In genomic region chr14:52275372-52275771, GRCh38 we compare ENCODE assay signal across 25 cellular contexts. TPM values are rescaled to one million over a fixed set of nuclear protein-coding genes. Genes with fewer than 3 reads are reported as not detected.
DNase-seq lines count a peak whose midpoint lies in the region; ATAC-seq lines count a peak whose summit lies in the region.
"Had no signal": no experiment of that assay in that cellular context is flagged by ENCODE, and none has a peak within 500 bp of the region (broad histone marks: within the 10 kb centered on the region; RNA-seq: fewer than 3 reads in every experiment).

No MANE protein-coding gene starts in this region.

- H3K36me3 Mint-ChIP-seq in activated CD4-positive, alpha-beta T cell treated with anti-CD3 and anti-CD28 coated beads for 36 hours (ENCODE audit: low read depth): no peaks in the 10 kb centered on the region
- H3K36me3 Mint-ChIP-seq in activated CD4-positive, alpha-beta T cell treated with anti-CD3 and anti-CD28 coated beads, Interleukin-2, amount 10 ng/mL, durations not matched to agents 7 days and 5 days (ENCODE audit: low read depth): peaks cover 3% of the 10 kb centered on the region
- peaks cover 0 to 4% of the 10 kb centered on the region in 2 donors for H3K36me3 Mint-ChIP-seq in activated naive CD4-positive, alpha-beta T cell treated with anti-CD3 and anti-CD28 coated beads, Interleukin-2, amount 50 U/mL, for 72 hours
- H3K36me3 Mint-ChIP-seq in activated naive CD4-positive, alpha-beta T cell treated with anti-CD3 and anti-CD28 coated beads for 36 hours (ENCODE audit: low read depth): no peaks in the 10 kb centered on the region
- H3K36me3 Mint-ChIP-seq in immature natural killer cell: peaks cover 32 to 73% (median 59%) of the 10 kb centered on the region in 3 donors

- H3K4me3 Mint-ChIP-seq in activated CD4-positive, alpha-beta T cell treated with anti-CD3 and anti-CD28 coated beads for 36 hours: no peak overlapping the region
- H3K4me3 Mint-ChIP-seq in activated CD4-positive, alpha-beta T cell treated with anti-CD3 and anti-CD28 coated beads, Interleukin-2, amount 10 ng/mL, durations not matched to agents 7 days and 5 days: no peak overlapping the region
- H3K4me3 Mint-ChIP-seq in activated naive CD4-positive, alpha-beta T cell treated with anti-CD3 and anti-CD28 coated beads for 36 hours: no peak overlapping the region
- peak overlapping the region; percentile 4 to 81 (median 54) for H3K4me3 Mint-ChIP-seq in immature natural killer cell
- no peak overlapping the region for H3K4me3 Mint-ChIP-seq in stimulated activated naive CD8-positive, alpha-beta T cell treated with anti-CD3 and anti-CD28 coated beads, Interleukin-15, amount 100 ng/mL, for 72 hours
- H3K4me3 Mint-ChIP-seq: B cell; CD8-positive, alpha-beta T cell had no signal

- H3K27ac Mint-ChIP-seq in activated CD4-positive, alpha-beta T cell treated with anti-CD3 and anti-CD28 coated beads for 36 hours: no peak overlapping the region
- no peak overlapping the region for H3K27ac Mint-ChIP-seq in activated CD4-positive, alpha-beta T cell treated with anti-CD3 and anti-CD28 coated beads, Interleukin-2, amount 10 ng/mL, durations not matched to agents 7 days and 5 days
- no peak overlapping the region for H3K27ac Mint-ChIP-seq in activated naive CD4-positive, alpha-beta T cell treated with anti-CD3 and anti-CD28 coated beads, Interleukin-2, amount 50 U/mL, for 72 hours
- H3K27ac Mint-ChIP-seq in activated naive CD4-positive, alpha-beta T cell treated with anti-CD3 and anti-CD28 coated beads for 36 hours: no peak overlapping the region
- peak overlapping the region; percentile 61 to 98 (median 83) for H3K27ac Mint-ChIP-seq in immature natural killer cell
- no peak overlapping the region for H3K27ac Mint-ChIP-seq in stimulated activated naive CD8-positive, alpha-beta T cell treated with anti-CD3 and anti-CD28 coated beads, Interleukin-15, amount 100 ng/mL, for 72 hours
- H3K27ac Mint-ChIP-seq: B cell had no signal

- POLR2A ChIA-PET in activated CD4-positive, alpha-beta T cell treated with anti-CD3 and anti-CD28 coated beads for 36 hours (lab: Charles Lee): interaction anchor here (0.8 kb wide), 2 partner anchors 203 to 726 kb away, joined by 4 read pairs; no protein-coding TSS in a partner anchor
- POLR2A ChIA-PET in activated CD4-positive, alpha-beta T cell treated with anti-CD3 and anti-CD28 coated beads, Interleukin-2, amount 10 ng/mL, durations not matched to agents 7 days and 5 days (lab: Charles Lee): no interaction called here

- no peaks in the 10 kb centered on the region for H3K9me3 Mint-ChIP-seq in activated CD4-positive, alpha-beta T cell treated with anti-CD3 and anti-CD28 coated beads for 36 hours (ENCODE audit: low read depth)
- no peaks in the 10 kb centered on the region for H3K9me3 Mint-ChIP-seq in activated CD4-positive, alpha-beta T cell treated with anti-CD3 and anti-CD28 coated beads, Interleukin-2, amount 10 ng/mL, durations not matched to agents 7 days and 5 days
- H3K9me3 Mint-ChIP-seq in activated naive CD4-positive, alpha-beta T cell treated with anti-CD3 and anti-CD28 coated beads, Interleukin-2, amount 50 U/mL, for 72 hours: peaks cover 0 to 3% of the 10 kb centered on the region in 2 donors
- no peaks in the 10 kb centered on the region for H3K9me3 Mint-ChIP-seq in activated naive CD4-positive, alpha-beta T cell treated with anti-CD3 and anti-CD28 coated beads for 36 hours
- no peaks in the 10 kb centered on the region for H3K9me3 Mint-ChIP-seq in immature natural killer cell
- H3K9me3 Mint-ChIP-seq in stimulated activated naive CD8-positive, alpha-beta T cell treated with anti-CD3 and anti-CD28 coated beads, Interleukin-15, amount 100 ng/mL, for 72 hours: no peaks in the 10 kb centered on the region
- H3K9me3 Mint-ChIP-seq: CD8-positive, alpha-beta T cell had no signal

- intact Hi-C loops in activated CD4-positive, alpha-beta T cell treated with anti-CD3 and anti-CD28 coated beads for 36 hours (cut with DNase I, micrococcal nuclease): no loop called here
- intact Hi-C loops in activated naive CD4-positive, alpha-beta T cell treated with anti-CD3 and anti-CD28 coated beads for 36 hours (cut with micrococcal nuclease): loop anchor here (1.0 to 10.0 kb wide), 2 partner anchors 35 to 251 kb away; no protein-coding TSS in a partner anchor

- CTCF ChIA-PET in activated CD4-positive, alpha-beta T cell treated with anti-CD3 and anti-CD28 coated beads for 36 hours (lab: Charles Lee): no interaction called here
- CTCF ChIA-PET in activated CD4-positive, alpha-beta T cell treated with anti-CD3 and anti-CD28 coated beads, Interleukin-2, amount 10 ng/mL, durations not matched to agents 7 days and 5 days (lab: Charles Lee): interaction anchor here (1.6 kb wide), 1 partner anchor 10 kb away, joined by 3 read pairs; no protein-coding TSS in a partner anchor
- CTCF ChIA-PET in activated naive CD4-positive, alpha-beta T cell treated with anti-CD3 and anti-CD28 coated beads for 36 hours (lab: Charles Lee): interaction anchor here (1.5 kb wide), 1 partner anchor 10 kb away, joined by 6 read pairs; no protein-coding TSS in a partner anchor

- peak; percentile 44 for ATAC-seq in activated CD4-positive, alpha-beta T cell treated with anti-CD3 and anti-CD28 coated beads for 36 hours
- peak; percentile 22 to 52 for ATAC-seq in activated naive CD4-positive, alpha-beta T cell treated with anti-CD3 and anti-CD28 coated beads, Interleukin-2, amount 50 U/mL, for 72 hours
- ATAC-seq in stimulated activated naive CD8-positive, alpha-beta T cell treated with anti-CD3 and anti-CD28 coated beads, Interleukin-15, amount 100 ng/mL, for 72 hours: peak; percentile 65
- ATAC-seq in HG03457 (IDR thresholded peaks at IDR 0.05; ENCODE audit: unreplicated experiment): no peak
- ATAC-seq: CD8-positive, alpha-beta T cell had no signal

- H3K27me3 Mint-ChIP-seq in activated CD4-positive, alpha-beta T cell treated with anti-CD3 and anti-CD28 coated beads for 36 hours: peaks cover 12% of the 10 kb centered on the region
- H3K27me3 Mint-ChIP-seq in activated CD4-positive, alpha-beta T cell treated with anti-CD3 and anti-CD28 coated beads, Interleukin-2, amount 10 ng/mL, durations not matched to agents 7 days and 5 days: peaks cover 59% of the 10 kb centered on the region
- H3K27me3 Mint-ChIP-seq in activated naive CD4-positive, alpha-beta T cell treated with anti-CD3 and anti-CD28 coated beads for 36 hours (ENCODE audit: low read depth): peaks cover 6% of the 10 kb centered on the region
- H3K27me3 Mint-ChIP-seq in immature natural killer cell (ENCODE audit: low read depth in 3 of 3): peaks cover 0 to 4% (median 0%) of the 10 kb centered on the region in 3 donors
- H3K27me3 Mint-ChIP-seq in stimulated activated naive CD8-positive, alpha-beta T cell treated with anti-CD3 and anti-CD28 coated beads, Interleukin-15, amount 100 ng/mL, for 72 hours: peaks cover 7% of the 10 kb centered on the region

- peaks cover 3% of the 10 kb centered on the region for H3K4me1 Mint-ChIP-seq in activated CD4-positive, alpha-beta T cell treated with anti-CD3 and anti-CD28 coated beads for 36 hours
- H3K4me1 Mint-ChIP-seq in activated CD4-positive, alpha-beta T cell treated with anti-CD3 and anti-CD28 coated beads, Interleukin-2, amount 10 ng/mL, durations not matched to agents 7 days and 5 days: peaks cover 13% of the 10 kb centered on the region
- H3K4me1 Mint-ChIP-seq in activated naive CD4-positive, alpha-beta T cell treated with anti-CD3 and anti-CD28 coated beads for 36 hours (ENCODE audit: low read depth): peaks cover 3% of the 10 kb centered on the region
- peaks cover 91 to 100% of the 10 kb centered on the region in 2 donors for H3K4me1 Mint-ChIP-seq in immature natural killer cell
- H3K4me1 Mint-ChIP-seq in stimulated activated naive CD8-positive, alpha-beta T cell treated with anti-CD3 and anti-CD28 coated beads, Interleukin-15, amount 100 ng/mL, for 72 hours: no peaks in the 10 kb centered on the region

- DNase-seq in activated CD4-positive, alpha-beta T cell treated with anti-CD3 and anti-CD28 coated beads for 36 hours: no peak
- no peak for DNase-seq in activated CD4-positive, alpha-beta T cell treated with anti-CD3 and anti-CD28 coated beads, Interleukin-2, amount 10 ng/mL, durations not matched to agents 7 days and 5 days
- DNase-seq in activated naive CD4-positive, alpha-beta T cell treated with anti-CD3 and anti-CD28 coated beads, Interleukin-2, amount 50 U/mL, for 72 hours (ENCODE audit: low spot score in 2 of 2): no peak
- no peak for DNase-seq in activated naive CD4-positive, alpha-beta T cell treated with anti-CD3 and anti-CD28 coated beads for 36 hours
- DNase-seq in immature natural killer cell (no peak), NCI-H146 treated with DMSO at 0.1 percent for 48 hours (lab: John Stamatoyannopoulos, UW; ENCODE audit: unreplicated experiment) (no peak)
- DNase-seq in stimulated activated naive CD8-positive, alpha-beta T cell treated with anti-CD3 and anti-CD28 coated beads, Interleukin-15, amount 100 ng/mL, for 72 hours: no peak
- DNase-seq: CD8-positive, alpha-beta T cell; DMS 273 treated with DMSO at 0.1 percent for 48 hours; GF-D8; GOT3; HCEC 1CT; IMR-90; KG1; NCI-H1048; NCI-H1417; NCI-H1694 treated with DMSO at 0.1 percent for 48 hours; NCI-H2081; NCI-H2227 treated with DMSO at 0.1 percent for 48 hours; NCI-H69; Right ventricle myocardium superior; RPMI8226 had no signal

RNA-seq across cellular contexts. Expression of gene PTGDR, which starts 7.9 kb away (rescaled TPM):
- total RNA-seq in activated CD4-positive, alpha-beta T cell treated with anti-CD3 and anti-CD28 coated beads for 36 hours: not detected
- total RNA-seq in activated CD4-positive, alpha-beta T cell treated with anti-CD3 and anti-CD28 coated beads, Interleukin-2, amount 10 ng/mL, durations not matched to agents 7 days and 5 days: under 1 TPM in 1 of 2 experiments, not detected in 1; 0.07 TPM
- under 1 TPM in 1 of 2 donors, not detected in 1; 0.18 TPM for total RNA-seq in activated naive CD4-positive, alpha-beta T cell treated with anti-CD3 and anti-CD28 coated beads, Interleukin-2, amount 50 U/mL, for 72 hours
- total RNA-seq in activated naive CD4-positive, alpha-beta T cell treated with anti-CD3 and anti-CD28 coated beads for 36 hours: not detected
- polyA plus RNA-seq in immature natural killer cell: 100 to 1,000 TPM in 2 of 3 donors, 10 to 100 TPM in 1; 78.2 to 233 (median 133) TPM
- total RNA-seq: B cell, IMR-90, NCI-H460 had no signal
- polyA plus RNA-seq: IMR-90 had no signal

RNA-seq across cellular contexts. Expression of gene PTGER2, which starts 38.7 kb away (rescaled TPM):
- total RNA-seq in activated CD4-positive, alpha-beta T cell treated with anti-CD3 and anti-CD28 coated beads for 36 hours: 1 to 10 TPM; 2.4 TPM
- total RNA-seq in activated CD4-positive, alpha-beta T cell treated with anti-CD3 and anti-CD28 coated beads, Interleukin-2, amount 10 ng/mL, durations not matched to agents 7 days and 5 days: 10 to 100 TPM; 54.5 to 60.4 TPM
- total RNA-seq in activated naive CD4-positive, alpha-beta T cell treated with anti-CD3 and anti-CD28 coated beads, Interleukin-2, amount 50 U/mL, for 72 hours: 1 to 10 TPM; 1.2 to 2.5 TPM
- 1 to 10 TPM in 1 of 2 experiments, under 1 TPM in 1; 0.67 to 1.2 TPM for total RNA-seq in activated naive CD4-positive, alpha-beta T cell treated with anti-CD3 and anti-CD28 coated beads for 36 hours
- polyA plus RNA-seq in immature natural killer cell: 100 to 1,000 TPM; 154 to 252 (median 250) TPM

Comparison
In these comparisons a context has a peak if more than half of its experiments do, and no peak if none do; other contexts are left out.
1. RNA of gene PTGER2, which starts 38.7 kb away (total RNA-seq): 54.5 to 60.4 TPM in activated CD4-positive, alpha-beta T cell treated with anti-CD3 and anti-CD28 coated beads, Interleukin-2, amount 10 ng/mL, durations not matched to agents 7 days and 5 days; 1.2 to 2.5 TPM in activated naive CD4-positive, alpha-beta T cell treated with anti-CD3 and anti-CD28 coated beads, Interleukin-2, amount 50 U/mL, for 72 hours, 2.4 TPM in activated CD4-positive, alpha-beta T cell treated with anti-CD3 and anti-CD28 coated beads for 36 hours and 0.67 to 1.2 TPM in activated naive CD4-positive, alpha-beta T cell treated with anti-CD3 and anti-CD28 coated beads for 36 hours; every median in the first group is over 10 times any median in the second.
2. H3K27ac Mint-ChIP-seq: peak in immature natural killer cell (6 of 6); none in activated CD4-positive, alpha-beta T cell treated with anti-CD3 and anti-CD28 coated beads for 36 hours (single experiment), activated CD4-positive, alpha-beta T cell treated with anti-CD3 and anti-CD28 coated beads, Interleukin-2, amount 10 ng/mL, durations not matched to agents 7 days and 5 days (single experiment), activated naive CD4-positive, alpha-beta T cell treated with anti-CD3 and anti-CD28 coated beads, Interleukin-2, amount 50 U/mL, for 72 hours (0 of 2), activated naive CD4-positive, alpha-beta T cell treated with anti-CD3 and anti-CD28 coated beads for 36 hours (single experiment) and stimulated activated naive CD8-positive, alpha-beta T cell treated with anti-CD3 and anti-CD28 coated beads, Interleukin-15, amount 100 ng/mL, for 72 hours (0 of 2).
3. H3K4me3 Mint-ChIP-seq: peak in immature natural killer cell (5 of 5); none in activated CD4-positive, alpha-beta T cell treated with anti-CD3 and anti-CD28 coated beads for 36 hours (single experiment), activated CD4-positive, alpha-beta T cell treated with anti-CD3 and anti-CD28 coated beads, Interleukin-2, amount 10 ng/mL, durations not matched to agents 7 days and 5 days (single experiment), activated naive CD4-positive, alpha-beta T cell treated with anti-CD3 and anti-CD28 coated beads for 36 hours (single experiment) and stimulated activated naive CD8-positive, alpha-beta T cell treated with anti-CD3 and anti-CD28 coated beads, Interleukin-15, amount 100 ng/mL, for 72 hours (0 of 2).